In genomic region chr4:41533685-41534084, GRCh38 we compare ENCODE assay signal across 19 cellular contexts. TPM values are rescaled to one million over a fixed set of nuclear protein-coding genes. Genes with fewer than 3 reads are reported as not detected.
"Had no signal": no experiment of that assay in that cellular context is flagged by ENCODE, and none has a peak within 500 bp of the region (broad histone marks: within the 10 kb centered on the region; RNA-seq: fewer than 3 reads in every experiment).

No MANE protein-coding gene starts in this region.

- H3K27me3 ChIP-seq: foreskin keratinocyte, right lobe of liver, transverse colon had no signal

- H2AFZ ChIP-seq: hepatocyte had no signal

- H3K4me3 ChIP-seq: hepatocyte, right lobe of liver, thoracic aorta, transverse colon had no signal

- DNase-seq: cerebellar nuclear complex; erythroblast; foreskin keratinocyte; head of caudate nucleus; left colon; mammary epithelial cell; naive thymus-derived CD4-positive, alpha-beta T cell; posterior cingulate gyrus; right lobe of liver; stimulated activated CD4-positive, alpha-beta T cell treated with anti-CD3 and anti-CD28 coated beads, Interleukin-15, amount 100 ng/mL, for 24 hours; stimulated activated CD4-positive, alpha-beta T cell treated with anti-CD3 and anti-CD28 coated beads, Interleukin-2, amount 100 ng/mL, for 24 hours; stimulated activated CD4-positive, alpha-beta T cell treated with anti-CD3 and anti-CD28 coated beads, Interleukin-4, amount 100 ng/mL, for 4 hours; stimulated activated naive B cell treated with anti-CD40 and anti-IgM and Interleukin-4, amounts not matched to agents 10 μg/mL and 1 μg/mL and 100 μg/mL, for 72 hours; stimulated activated naive CD8-positive, alpha-beta T cell treated with anti-CD3 and anti-CD28 coated beads, Interleukin-15, amount 100 ng/mL, for 72 hours; substantia nigra; transverse colon had no signal

- H3K4me2 ChIP-seq: hepatocyte had no signal

- H3K79me2 ChIP-seq: hepatocyte had no signal

- ATAC-seq: foreskin keratinocyte; left colon; naive thymus-derived CD4-positive, alpha-beta T cell; stimulated activated naive B cell treated with anti-CD40 and anti-IgM and Interleukin-4, amounts not matched to agents 10 μg/mL and 1 μg/mL and 100 μg/mL, for 72 hours; stimulated activated naive CD8-positive, alpha-beta T cell treated with anti-CD3 and anti-CD28 coated beads, Interleukin-15, amount 100 ng/mL, for 72 hours had no signal

- H3K4me1 ChIP-seq: right lobe of liver had no signal

- H3K27ac ChIP-seq: foreskin keratinocyte, hepatocyte, neutrophil, right lobe of liver, thoracic aorta, transverse colon had no signal

- H3K9me3 ChIP-seq: neutrophil, right lobe of liver, thoracic aorta, transverse colon had no signal

- H3K36me3 ChIP-seq: neutrophil, right lobe of liver, thoracic aorta, transverse colon had no signal

RNA-seq across cellular contexts. Expression of gene LIMCH1, which starts 4.3 kb away (rescaled TPM):
- polyA plus RNA-seq: naive thymus-derived CD4-positive, alpha-beta T cell had no signal
